Comparison of ENCODE assay signal across 16 cellular contexts in the genomic region with DNA sequence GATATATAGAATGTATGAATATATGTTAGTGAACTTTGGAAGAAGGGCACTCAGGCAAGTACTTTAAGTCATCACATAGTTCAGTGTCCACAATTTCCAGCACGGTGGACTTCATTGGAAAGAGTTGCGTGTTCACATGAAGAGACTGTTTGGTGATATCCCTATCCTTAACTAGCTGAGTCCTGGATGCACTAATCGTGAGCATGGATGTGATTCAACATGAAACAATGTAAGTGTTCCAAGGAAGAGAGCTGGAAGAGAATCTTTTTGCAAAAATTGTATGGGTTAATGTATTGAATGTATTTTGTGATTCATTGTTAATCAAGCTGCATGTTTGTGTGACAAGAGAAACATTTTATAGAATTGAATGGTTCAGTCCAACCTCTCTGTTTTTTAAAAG. TPM values are rescaled to one million over a fixed set of nuclear protein-coding genes. Genes with fewer than 3 reads are reported as not detected.
DNase-seq lines count a peak whose midpoint lies in the region; ATAC-seq, FAIRE-seq and TF ChIP-seq lines count a peak whose summit lies in the region.
"Had no signal": no experiment of that assay in that cellular context is flagged by ENCODE, and none has a peak within 500 bp of the region (broad histone marks: within the 10 kb centered on the region; RNA-seq: fewer than 3 reads in every experiment).

No MANE protein-coding gene starts in this region.

- no peaks in the 10 kb centered on the region for H3K23me2 ChIP-seq in H1 (ENCODE audit: low read depth, low read length)

- H2BK5ac ChIP-seq in H1 (ENCODE audit: low read depth, low read length), result no peak overlapping the region

- H2BK20ac ChIP-seq in H1 (ENCODE audit: low read length), result no peak overlapping the region

- H3K79me1 ChIP-seq in H1 (ENCODE audit: low read depth, low read length), result peaks cover 7% of the 10 kb centered on the region; the same call in 1 of the 2 replicates

- TF ChIP-seq EP300 in H1 (IDR thresholded peaks at IDR 0.05; ENCODE audit: borderline replicate concordance in 1 of 2, low read depth in 2 of 2, low read length in 2 of 2), result no peak

- FAIRE-seq in H1 (lab: Jason Lieb, UNC), result no peak
- FAIRE-seq in kidney (lab: Jason Lieb, UNC), result no peak

- H4K91ac ChIP-seq in H1 (replicated peaks; ENCODE audit: insufficient read length, low read length), result no peak overlapping the region

- no peak overlapping the region for H2AK5ac ChIP-seq in H1 (ENCODE audit: low read depth, low read length)

- TF ChIP-seq RAD21 in H1 (IDR thresholded peaks at IDR 0.05 in 1 of 2, conservative IDR thresholded peaks at IDR 0.05 in 1 of 2; ENCODE audit: low read depth in 2 of 2, low read length in 2 of 2), result no peak

- H3K79me2 ChIP-seq in H1 (ENCODE audit: control insufficient read depth in 1 of 2, insufficient read depth in 2 of 2, low read length in 2 of 2), result peaks cover 10 to 82% of the 10 kb centered on the region in 2 experiments; a peak in 3 of 4 replicates

- H3K14ac ChIP-seq in H1 (ENCODE audit: insufficient read length), result no peak overlapping the region

- no peak for TF ChIP-seq POLR2A in H1 (IDR thresholded peaks at IDR 0.05; ENCODE audit: control extremely low read depth in 1 of 2, low read depth in 2 of 2, low read length in 2 of 2)

- TF ChIP-seq CTCF in WTC11 (IDR thresholded peaks at IDR 0.05) (no peak), H1 (IDR thresholded peaks at IDR 0.05; ENCODE audit: control extremely low read depth in 1 of 3, insufficient read depth in 1 of 3, low read depth in 1 of 3, low read length in 3 of 3) (no peak), progenitor cell of endocrine pancreas (IDR thresholded peaks at IDR 0.05; ENCODE audit: unreplicated experiment) (no peak), kidney (IDR thresholded peaks at IDR 0.05; ENCODE audit: borderline replicate concordance, extremely low read depth, insufficient read depth) (no peak)

- POLR2A ChIA-PET in WTC11 (lab: Charles Lee) (no interaction called here), H1 (lab: Charles Lee; ENCODE audit: partially characterized antibody) (interaction anchor here (0.5 to 12.0 kb wide), 9 partner anchors 9 to 292 kb away, joined by 3 to 101 read pairs (median 4); a partner anchor contains a TSS)

- H3K9me3 ChIP-seq in H1 (ENCODE audit: insufficient read depth in 2 of 2, low read depth in 1 of 2, low read length in 1 of 2) (no peaks in the 10 kb centered on the region), kidney (ENCODE audit: control insufficient read depth in 1 of 2, low read length in 2 of 2) (no peaks in the 10 kb centered on the region)
- H3K9me3 ChIP-seq: stomach, vagina had no signal

- CTCF ChIA-PET in WTC11 (lab: Charles Lee), result no interaction called here
- CTCF ChIA-PET in H1 (lab: Charles Lee; ENCODE audit: partially characterized antibody), result interaction anchor here (0.8 to 3.8 kb wide), 5 partner anchors 8 to 50 kb away, joined by 3 to 18 read pairs (median 6); a partner anchor contains a TSS

- H3K4ac ChIP-seq in H1 (replicated peaks; ENCODE audit: insufficient read length, low read depth, low read length), result no peak overlapping the region

- 94% methylated on average over 3 of the region's 3 CpGs; no CpG with 5 or more reads in 1 of the 2 experiments for WGBS in H1 (ENCODE audit: extremely low coverage in 1 of 2, insufficient coverage in 1 of 2, insufficient read length in 1 of 2, insufficient replicate concordance in 2 of 2, low coverage in 1 of 2, low lambda C conversion rate in 2 of 2, missing lambda C conversion rate in 1 of 2), 2 experiments

- no peaks in the 10 kb centered on the region for H3K27me3 Mint-ChIP-seq in activated T-cell treated with anti-CD3 and anti-CD28 coated beads, Interleukin-2, amount 50 U/mL, for 72 hours (ENCODE audit: low read depth)
- no peaks in the 10 kb centered on the region for H3K27me3 Mint-ChIP-seq in activated T-cell treated with anti-CD3 and anti-CD28 coated beads, Interleukin-2, amount 50 U/mL, for 4 hours (ENCODE audit: low read depth)
- H3K27me3 Mint-ChIP-seq in WTC11 (ENCODE audit: low read depth) (no peaks in the 10 kb centered on the region), progenitor cell of endocrine pancreas (no peaks in the 10 kb centered on the region)

- H3K27ac ChIP-seq in H1 (ENCODE audit: low read depth, low read length), result no peak overlapping the region
- H3K27ac ChIP-seq in kidney (ENCODE audit: low read depth in 2 of 2, low read length in 2 of 2), result no peak overlapping the region
- H3K27ac ChIP-seq: PC-9, stomach, vagina had no signal

- peaks cover 99% of the 10 kb centered on the region for H3K4me1 Mint-ChIP-seq in activated T-cell treated with anti-CD3 and anti-CD28 coated beads, Interleukin-2, amount 50 U/mL, for 72 hours (ENCODE audit: low read depth)
- H3K4me1 Mint-ChIP-seq in activated T-cell treated with anti-CD3 and anti-CD28 coated beads, Interleukin-2, amount 50 U/mL, for 4 hours (ENCODE audit: low read depth), result peaks cover 86% of the 10 kb centered on the region
- peaks cover 26% of the 10 kb centered on the region for H3K4me1 Mint-ChIP-seq in WTC11
- peaks cover 33% of the 10 kb centered on the region for H3K4me1 Mint-ChIP-seq in progenitor cell of endocrine pancreas (ENCODE audit: low read depth)

- H3K9ac ChIP-seq in H1 (replicated peaks in 1 of 4; ENCODE audit: extremely low read depth in 1 of 4, low read depth in 3 of 4, low read length in 3 of 4), result no peak overlapping the region
- H3K9ac ChIP-seq in kidney (ENCODE audit: low read length in 2 of 2), result no peak overlapping the region

- no peaks in the 10 kb centered on the region for H3K9me3 Mint-ChIP-seq in activated T-cell treated with anti-CD3 and anti-CD28 coated beads, Interleukin-2, amount 50 U/mL, for 72 hours
- no peaks in the 10 kb centered on the region for H3K9me3 Mint-ChIP-seq in activated T-cell treated with anti-CD3 and anti-CD28 coated beads, Interleukin-2, amount 50 U/mL, for 4 hours
- H3K9me3 Mint-ChIP-seq in WTC11 (no peaks in the 10 kb centered on the region), progenitor cell of endocrine pancreas (ENCODE audit: low read depth) (no peaks in the 10 kb centered on the region)

- no peaks in the 10 kb centered on the region for H3K27me3 ChIP-seq in H1 (replicated peaks in 1 of 4; ENCODE audit: control insufficient read depth in 3 of 4, extremely low read depth in 1 of 4, insufficient read depth in 3 of 4, low read length in 3 of 4)
- H3K27me3 ChIP-seq: stomach, vagina had no signal

- H2BK15ac ChIP-seq in H1 (ENCODE audit: low read length), result no peak overlapping the region

- no peak overlapping the region for H3K4me3 ChIP-seq in H1 (ENCODE audit: extremely low read depth in 1 of 4, insufficient read depth in 2 of 4, low read depth in 3 of 4, low read length in 4 of 4)
- no peak overlapping the region for H3K4me3 ChIP-seq in kidney (ENCODE audit: low read length in 2 of 2)
- H3K4me3 ChIP-seq: PC-9, stomach, vagina had no signal

- H3K4me3 Mint-ChIP-seq in activated T-cell treated with anti-CD3 and anti-CD28 coated beads, Interleukin-2, amount 50 U/mL, for 72 hours, result peak overlapping the region; percentile 27 to 88
- H3K4me3 Mint-ChIP-seq in activated T-cell treated with anti-CD3 and anti-CD28 coated beads, Interleukin-2, amount 50 U/mL, for 4 hours, result no peak overlapping the region
- H3K4me3 Mint-ChIP-seq in WTC11 (no peak overlapping the region), progenitor cell of endocrine pancreas (ENCODE audit: low read depth) (no peak overlapping the region)

- peaks cover 0 to 13% (median 10%) of the 10 kb centered on the region in 4 experiments; a peak in 5 of 7 replicates for H3K4me1 ChIP-seq in H1 (replicated peaks in 1 of 4; ENCODE audit: control insufficient read depth in 3 of 4, insufficient read depth in 4 of 4, low read length in 3 of 4)
- peaks cover 4 to 8% of the 10 kb centered on the region in 2 donors for H3K4me1 ChIP-seq in kidney (ENCODE audit: control insufficient read depth in 1 of 2, insufficient read depth in 1 of 2, low read depth in 1 of 2, low read length in 2 of 2)

- H3K23ac ChIP-seq in H1 (ENCODE audit: insufficient read length), result no peak overlapping the region

- no peak overlapping the region for H4K5ac ChIP-seq in H1 (ENCODE audit: insufficient read length, low read depth, low read length)

- H2BK120ac ChIP-seq in H1 (replicated peaks; ENCODE audit: low read depth, low read length), result no peak overlapping the region

- H4K20me1 ChIP-seq in H1 (replicated peaks in 1 of 2; ENCODE audit: control insufficient read depth in 1 of 2, insufficient read depth in 2 of 2, low read length in 2 of 2), result peaks cover 0 to 4% of the 10 kb centered on the region in 2 experiments

- intact Hi-C loops in kidney (cut with DNase I), result no loop called here

- no peak overlapping the region for H3K56ac ChIP-seq in H1 (replicated peaks; ENCODE audit: insufficient read length, low read depth, low read length)

- H3K36me3 ChIP-seq in H1 (ENCODE audit: control insufficient read depth in 2 of 4, insufficient read depth in 4 of 4, low read length in 3 of 4) (peaks cover 52 to 95% (median 77%) of the 10 kb centered on the region in 4 experiments), kidney (ENCODE audit: control insufficient read depth in 1 of 2, insufficient read depth in 2 of 2, low read length in 2 of 2) (peaks cover 40 to 56% of the 10 kb centered on the region in 2 donors)

- no peak for DNase-seq in activated T-cell treated with anti-CD3 and anti-CD28 coated beads, Interleukin-2, amount 50 U/mL, for 72 hours
- DNase-seq in activated T-cell treated with anti-CD3 and anti-CD28 coated beads, Interleukin-2, amount 50 U/mL, for 4 hours, result no peak
- DNase-seq in WTC11 (ENCODE audit: low spot score) (no peak), H1 (ENCODE audit: low read depth in 1 of 2, low spot score in 2 of 2) (no peak), progenitor cell of endocrine pancreas (ENCODE audit: low spot score, unreplicated experiment) (no peak), kidney (no peak), NCI-H748 (lab: John Stamatoyannopoulos, UW; ENCODE audit: unreplicated experiment) (no peak)
- no peak for DNase-seq in activated CD4-positive, CD25-positive, alpha-beta regulatory T cell (lab: John Stamatoyannopoulos, UW)
- DNase-seq: activated T-cell treated with anti-CD3 and anti-CD28 coated beads for 4 hours, aorta, GDM1, left colon, NCI-H2029 treated with DMSO at 0.1 percent for 48 hours, PC-9, stomach had no signal

- H2AFZ ChIP-seq in H1 (ENCODE audit: low read length), result no peak overlapping the region
- H2AFZ ChIP-seq: PC-9 had no signal

- H2BK12ac ChIP-seq in H1 (ENCODE audit: low read depth, low read length), result no peak overlapping the region

- no peak for ATAC-seq in activated T-cell treated with anti-CD3 and anti-CD28 coated beads, Interleukin-2, amount 50 U/mL, for 72 hours (replicated peaks in 1 of 2)
- no peak for ATAC-seq in activated T-cell treated with anti-CD3 and anti-CD28 coated beads, Interleukin-2, amount 50 U/mL, for 4 hours
- no peak for ATAC-seq in WTC11
- ATAC-seq: left colon had no signal

- no peak overlapping the region for H4K8ac ChIP-seq in H1 (ENCODE audit: extremely low read depth, insufficient read depth, low read length)

- H3K36me3 Mint-ChIP-seq in activated T-cell treated with anti-CD3 and anti-CD28 coated beads, Interleukin-2, amount 50 U/mL, for 72 hours (ENCODE audit: insufficient read depth in 2 of 2), result peaks cover 35 to 71% of the 10 kb centered on the region in 2 donors
- peaks cover 74% of the 10 kb centered on the region for H3K36me3 Mint-ChIP-seq in activated T-cell treated with anti-CD3 and anti-CD28 coated beads, Interleukin-2, amount 50 U/mL, for 4 hours (ENCODE audit: insufficient read depth)
- peaks cover 93% of the 10 kb centered on the region for H3K36me3 Mint-ChIP-seq in WTC11
- peaks cover 51% of the 10 kb centered on the region for H3K36me3 Mint-ChIP-seq in progenitor cell of endocrine pancreas (ENCODE audit: insufficient read depth)

- H3K27ac Mint-ChIP-seq in activated T-cell treated with anti-CD3 and anti-CD28 coated beads, Interleukin-2, amount 50 U/mL, for 72 hours, result peak overlapping the region; percentile 99
- H3K27ac Mint-ChIP-seq in WTC11 (peak overlapping the region; percentile 63), progenitor cell of endocrine pancreas (peak overlapping the region; percentile 56)

- no peak overlapping the region for H3K18ac ChIP-seq in H1 (ENCODE audit: extremely low read depth, low read length)

- no peak overlapping the region for H3K4me2 ChIP-seq in H1 (ENCODE audit: insufficient read depth in 1 of 2, low read depth in 2 of 2, low read length in 2 of 2)
- H3K4me2 ChIP-seq: PC-9 had no signal

RNA-seq across cellular contexts. Expression of a gene that starts 8.4 kb away (rescaled TPM):
- 100 to 1,000 TPM; 300 to 324 TPM for total RNA-seq in activated T-cell treated with anti-CD3 and anti-CD28 coated beads, Interleukin-2, amount 50 U/mL, for 72 hours
- 100 to 1,000 TPM; 460 to 524 (median 513) TPM for total RNA-seq in activated T-cell treated with anti-CD3 and anti-CD28 coated beads, Interleukin-2, amount 50 U/mL, for 4 hours
- 459 to 522 TPM (median 466 TPM) in 3 replicates for total RNA-seq in WTC11 (2021)
- 597 and 644 TPM in 2 replicates for total RNA-seq in H1 (2021; fragmentation: NEBNext Ultra II Directional; extraction: Animal tissue kit (Norgen Biotek cat#: 25700))
- 244 and 308 TPM in 2 replicates for polyA plus RNA-seq in H1 (2011; rRNA removed)
- 269 TPM for polyA plus RNA-seq in H1 (2011; cell fraction: cytosol; rRNA removed)
- 298 TPM for polyA plus RNA-seq in H1 (2011; cell fraction: nucleus; rRNA removed)
- polyA plus RNA-seq in H1 (2012, experiment 1 of 2), result 375 to 610 TPM (median 456 TPM) in 4 replicates
- polyA plus RNA-seq in H1 (2012, experiment 2 of 2), result 36.0 TPM
- 317 TPM for polyA plus RNA-seq in H1 (2013, experiment 1 of 2)
- polyA plus RNA-seq in H1 (2013, experiment 2 of 2), result 314 TPM
- polyA minus RNA-seq in H1 (2011; rRNA and poly(A)+ RNA removed), result 1,761 and 2,919 TPM in 2 replicates
- 272 TPM for polyA minus RNA-seq in H1 (2011; cell fraction: cytosol; rRNA and poly(A)+ RNA removed)
- polyA minus RNA-seq in H1 (2011; cell fraction: nucleus; rRNA and poly(A)+ RNA removed), result 631 TPM
- total RNA-seq in progenitor cell of endocrine pancreas, result 378 and 386 TPM in 2 replicates
- 265 TPM for total RNA-seq in kidney
- 90.7 TPM for polyA plus RNA-seq in kidney (ENCODE audit: insufficient read depth, low read depth, low replicate concordance)

RNA-seq across cellular contexts. Expression of a gene that starts 35.8 kb away (rescaled TPM):
- 1 to 10 TPM; 1.6 TPM for total RNA-seq in activated T-cell treated with anti-CD3 and anti-CD28 coated beads, Interleukin-2, amount 50 U/mL, for 72 hours
- under 1 TPM; 0.08 to 0.53 (median 0.27) TPM for total RNA-seq in activated T-cell treated with anti-CD3 and anti-CD28 coated beads, Interleukin-2, amount 50 U/mL, for 4 hours
- total RNA-seq in WTC11 (2021) (1.8 to 3.5 TPM (median 3.3 TPM) in 3 replicates), progenitor cell of endocrine pancreas (3.6 and 3.8 TPM in 2 replicates), kidney (4.6 TPM)
- 2.4 and 2.5 TPM in 2 replicates for total RNA-seq in H1 (2021; fragmentation: NEBNext Ultra II Directional; extraction: Animal tissue kit (Norgen Biotek cat#: 25700))
- polyA plus RNA-seq in H1 (2011; rRNA removed) (0.41 and 0.75 TPM in 2 replicates), kidney (ENCODE audit: insufficient read depth, low read depth, low replicate concordance) (1.6 TPM)
- polyA plus RNA-seq in H1 (2011; cell fraction: cytosol; rRNA removed), result 0.89 TPM
- 0.77 TPM for polyA plus RNA-seq in H1 (2011; cell fraction: nucleus; rRNA removed)
- polyA plus RNA-seq in H1 (2012, experiment 1 of 2), result 1.1 to 2.0 TPM (median 1.7 TPM) in 4 replicates
- 0.60 TPM for polyA plus RNA-seq in H1 (2012, experiment 2 of 2)
- 3.5 TPM for polyA plus RNA-seq in H1 (2013, experiment 1 of 2)
- 3.3 TPM for polyA plus RNA-seq in H1 (2013, experiment 2 of 2)
- 0.68 and 4.0 TPM in 2 replicates for polyA minus RNA-seq in H1 (2011; rRNA and poly(A)+ RNA removed)
- 3.1 TPM for polyA minus RNA-seq in H1 (2011; cell fraction: cytosol; rRNA and poly(A)+ RNA removed)
- polyA minus RNA-seq in H1 (2011; cell fraction: nucleus; rRNA and poly(A)+ RNA removed), result 0.80 TPM
- total RNA-seq: vagina had no signal
- polyA plus RNA-seq: aorta had no signal

RNA-seq across cellular contexts. Expression of a gene that starts 36.0 kb away (rescaled TPM):
- total RNA-seq in activated T-cell treated with anti-CD3 and anti-CD28 coated beads, Interleukin-2, amount 50 U/mL, for 72 hours, result 10 to 100 TPM; 28.4 to 29.7 TPM
- 1 to 10 TPM; 4.7 to 6.9 (median 6.0) TPM for total RNA-seq in activated T-cell treated with anti-CD3 and anti-CD28 coated beads, Interleukin-2, amount 50 U/mL, for 4 hours
- total RNA-seq in WTC11 (2021) (13.9 to 21.3 TPM (median 19.6 TPM) in 3 replicates), progenitor cell of endocrine pancreas (14.2 and 14.8 TPM in 2 replicates), kidney (28.4 TPM)
- 17.5 and 19.2 TPM in 2 replicates for total RNA-seq in H1 (2021; fragmentation: NEBNext Ultra II Directional; extraction: Animal tissue kit (Norgen Biotek cat#: 25700))
- polyA plus RNA-seq in H1 (2011; rRNA removed) (15.3 and 15.9 TPM in 2 replicates), kidney (ENCODE audit: insufficient read depth, low read depth, low replicate concordance) (36.0 TPM)
- polyA plus RNA-seq in H1 (2011; cell fraction: cytosol; rRNA removed), result 15.0 TPM
- polyA plus RNA-seq in H1 (2011; cell fraction: nucleus; rRNA removed), result 25.3 TPM
- polyA plus RNA-seq in H1 (2012, experiment 1 of 2), result 17.2 to 20.7 TPM (median 17.4 TPM) in 4 replicates
- polyA plus RNA-seq in H1 (2012, experiment 2 of 2), result 11.2 TPM
- 9.3 TPM for polyA plus RNA-seq in H1 (2013, experiment 1 of 2)
- 8.6 TPM for polyA plus RNA-seq in H1 (2013, experiment 2 of 2)
- 28.2 and 53.7 TPM in 2 replicates for polyA minus RNA-seq in H1 (2011; rRNA and poly(A)+ RNA removed)
- 12.9 TPM for polyA minus RNA-seq in H1 (2011; cell fraction: cytosol; rRNA and poly(A)+ RNA removed)
- 27.9 TPM for polyA minus RNA-seq in H1 (2011; cell fraction: nucleus; rRNA and poly(A)+ RNA removed)

Comparison
In these comparisons a context has a peak if more than half of its experiments do, and no peak if none do; other contexts are left out.
1. H3K4me3 Mint-ChIP-seq: peak in activated T-cell treated with anti-CD3 and anti-CD28 coated beads, Interleukin-2, amount 50 U/mL, for 72 hours (2 of 2); none in activated T-cell treated with anti-CD3 and anti-CD28 coated beads, Interleukin-2, amount 50 U/mL, for 4 hours (single experiment), WTC11 (single experiment) and progenitor cell of endocrine pancreas (single experiment).
2. Peak in every context shown above with its lines, with median percentiles within 50 percentile points of each other: H3K27ac Mint-ChIP-seq.